In genomic region chr10:125035588-125036298, GRCh38 we compare ENCODE assay signal across 13 cellular contexts.
DNase-seq lines count a peak whose midpoint lies in the region; ATAC-seq and TF ChIP-seq lines count a peak whose summit lies in the region.
"Had no signal": no experiment of that assay in that cellular context is flagged by ENCODE, and none has a peak within 500 bp of the region (broad histone marks: within the 10 kb centered on the region; RNA-seq: fewer than 3 reads in every experiment).

No MANE protein-coding gene starts in this region.

- H3K36me3 ChIP-seq in A673 (ENCODE audit: insufficient read depth, low read length, poor library complexity, severe bottlenecking) (no peaks in the 10 kb centered on the region), mammary epithelial cell (ENCODE audit: insufficient read depth, low read length) (peaks cover 3% of the 10 kb centered on the region), upper lobe of right lung (no peaks in the 10 kb centered on the region), prostate gland (no peaks in the 10 kb centered on the region)

- H3K4me3 ChIP-seq in A673 (ENCODE audit: low read depth, low read length, poor library complexity, severe bottlenecking) (no peak overlapping the region), mammary epithelial cell (replicated peaks in 1 of 3; ENCODE audit: insufficient read depth in 1 of 3, low read depth in 2 of 3, low read length in 3 of 3) (no peak overlapping the region), upper lobe of right lung (no peak overlapping the region), prostate gland (no peak overlapping the region)

- peak overlapping the region; percentile 80 for H3K27ac Mint-ChIP-seq in HFFc6
- H3K27ac Mint-ChIP-seq: T-cell had no signal

- dilution Hi-C loops in mammary epithelial cell (cut with HindIII; ENCODE audit: low sequenced_read_pairs) = no loop called here

- H3K27me3 ChIP-seq in A673 (replicated peaks; ENCODE audit: insufficient read depth, low read depth, low read length, poor library complexity) (no peaks in the 10 kb centered on the region), mammary epithelial cell (ENCODE audit: insufficient read depth, low read length) (no peaks in the 10 kb centered on the region), upper lobe of right lung (no peaks in the 10 kb centered on the region), prostate gland (replicated peaks; ENCODE audit: insufficient read depth) (no peaks in the 10 kb centered on the region)

- H2AFZ ChIP-seq in mammary epithelial cell (ENCODE audit: low read depth, low read length) = no peak overlapping the region

- CTCF ChIA-PET in A673 (lab: Charles Lee) (interaction anchor here (1.1 kb wide), 1 partner anchor 43 kb away, joined by 3 read pairs; no protein-coding TSS in a partner anchor), mammary epithelial cell (lab: Charles Lee; ENCODE audit: low non-redundant PET) (interaction anchor here (0.6 kb wide), 1 partner anchor 28 kb away, joined by 4 read pairs; no protein-coding TSS in a partner anchor)

- no peaks in the 10 kb centered on the region for H4K20me1 ChIP-seq in mammary epithelial cell (ENCODE audit: insufficient read depth, low read length)

- H3K9me3 ChIP-seq in A673 (ENCODE audit: low read depth, low read length, poor library complexity, severe bottlenecking) (no peaks in the 10 kb centered on the region), mammary epithelial cell (replicated peaks; ENCODE audit: insufficient read depth, low read length) (no peaks in the 10 kb centered on the region), upper lobe of right lung (no peaks in the 10 kb centered on the region), prostate gland (no peaks in the 10 kb centered on the region)

- POLR2A ChIA-PET in A673 (lab: Charles Lee; ENCODE audit: low non-redundant PET) = no interaction called here

- TF ChIP-seq CTCF in A673 (conservative IDR thresholded peaks at IDR 0.05; ENCODE audit: low read depth, low read length) (no peak), HFFc6 (IDR thresholded peaks at IDR 0.05) (no peak), mammary epithelial cell (conservative IDR thresholded peaks at IDR 0.05 in 1 of 2, IDR thresholded peaks at IDR 0.05 in 1 of 2; ENCODE audit: extremely low read depth in 1 of 2, insufficient read depth in 1 of 2, low read depth in 1 of 2, low read length in 2 of 2) (no peak), upper lobe of right lung (IDR thresholded peaks at IDR 0.05) (no peak), prostate gland (IDR thresholded peaks at IDR 0.05) (no peak)

- no peak overlapping the region for H3K9ac ChIP-seq in mammary epithelial cell (ENCODE audit: insufficient read depth, low read length)

- TF ChIP-seq POLR2A in prostate gland (IDR thresholded peaks at IDR 0.05) = no peak

- H3K27me3 Mint-ChIP-seq in HFFc6 (ENCODE audit: insufficient read depth) = no peaks in the 10 kb centered on the region; the same call in none of the 2 replicates

- peak overlapping the region; percentile 83 for H3K27ac ChIP-seq in A673 (ENCODE audit: low read depth, low read length, poor library complexity, severe bottlenecking)
- H3K27ac ChIP-seq in mammary epithelial cell (ENCODE audit: insufficient read depth, low read depth, low read length) = peak overlapping the region; percentile 44
- H3K27ac ChIP-seq in upper lobe of right lung = no peak overlapping the region
- peak overlapping the region in 1 of 2 donors; percentile 35 for H3K27ac ChIP-seq in prostate gland

- 81% methylated on average over 7 of the region's 7 CpGs for WGBS in mammary epithelial cell (ENCODE audit: low coverage, missing lambda C conversion rate)
- 53% methylated on average over 7 of the region's 7 CpGs for WGBS in prostate gland

- peak overlapping the region; percentile 32 for H3K4me2 ChIP-seq in mammary epithelial cell (ENCODE audit: insufficient read depth, low read depth, low read length)

- in situ Hi-C loops in mammary epithelial cell (cut with MboI; ENCODE audit: low sequenced_read_pairs in 2 of 2) = no loop called here

- peaks cover 62% of the 10 kb centered on the region for H3K4me1 ChIP-seq in A673 (ENCODE audit: insufficient read depth, low read length, poor library complexity, severe bottlenecking)
- peaks cover 47% of the 10 kb centered on the region for H3K4me1 ChIP-seq in mammary epithelial cell (ENCODE audit: insufficient read depth, low read length)
- peaks cover 31% of the 10 kb centered on the region for H3K4me1 ChIP-seq in upper lobe of right lung
- H3K4me1 ChIP-seq in prostate gland (replicated peaks) = peaks cover 18% of the 10 kb centered on the region

- DNase-seq in A673 (ENCODE audit: low spot score) (no peak), HFFc6 (no peak), mammary epithelial cell (no peak), midbrain (lab: John Stamatoyannopoulos, UW) (peak; percentile 37), upper lobe of right lung (no peak), COLO668 (lab: John Stamatoyannopoulos, UW; ENCODE audit: unreplicated experiment) (no peak), prostate gland (ENCODE audit: low spot score) (no peak)
- DNase-seq: activated T-cell treated with anti-CD3 and anti-CD28 coated beads, Interleukin-2, amount 50 U/mL, for 1 hour; cortex of kidney; NCI-H2171; T-cell had no signal

- peak overlapping the region; percentile 76 for H3K4me3 Mint-ChIP-seq in HFFc6
- H3K4me3 Mint-ChIP-seq: T-cell had no signal

- H3K79me2 ChIP-seq in mammary epithelial cell (ENCODE audit: insufficient read depth, low read length) = peaks cover 88% of the 10 kb centered on the region

- peaks cover 82% of the 10 kb centered on the region for H3K4me1 Mint-ChIP-seq in HFFc6 (ENCODE audit: low read depth)
- H3K4me1 Mint-ChIP-seq: T-cell had no signal

- H3K36me3 Mint-ChIP-seq in HFFc6 (ENCODE audit: low read depth) = peaks cover 23% of the 10 kb centered on the region
- H3K36me3 Mint-ChIP-seq: T-cell had no signal

- ATAC-seq in upper lobe of right lung (no peak), HG03135 (IDR thresholded peaks at IDR 0.05; ENCODE audit: unreplicated experiment) (no peak)
- ATAC-seq: activated CD4-positive, CD25-positive, alpha-beta regulatory T cell treated with anti-CD3 and anti-CD28 coated beads, Interleukin-2, amount 50 U/mL, for 24 hours; T-cell had no signal

- no peaks in the 10 kb centered on the region for H3K9me3 Mint-ChIP-seq in HFFc6
- H3K9me3 Mint-ChIP-seq: T-cell had no signal

- intact Hi-C loops in A673 (cut with micrococcal nuclease; ENCODE audit: unreplicated experiment) (loop anchor here (5.0 kb wide), 1 partner anchor 592 kb away; no protein-coding TSS in a partner anchor), mammary epithelial cell (cut with micrococcal nuclease) (no loop called here), upper lobe of right lung (cut with DNase I) (no loop called here), prostate gland (cut with DNase I) (no loop called here)

- BruUV-seq in A673 (replicated peaks; lab: Mats Ljungman, UMichigan) = no TSS peak
- no TSS peak for BruUV-seq in mammary epithelial cell (replicated peaks; lab: Mats Ljungman, UMichigan)
